1 cellular context compared by ENCODE assay signal in the genomic region with DNA sequence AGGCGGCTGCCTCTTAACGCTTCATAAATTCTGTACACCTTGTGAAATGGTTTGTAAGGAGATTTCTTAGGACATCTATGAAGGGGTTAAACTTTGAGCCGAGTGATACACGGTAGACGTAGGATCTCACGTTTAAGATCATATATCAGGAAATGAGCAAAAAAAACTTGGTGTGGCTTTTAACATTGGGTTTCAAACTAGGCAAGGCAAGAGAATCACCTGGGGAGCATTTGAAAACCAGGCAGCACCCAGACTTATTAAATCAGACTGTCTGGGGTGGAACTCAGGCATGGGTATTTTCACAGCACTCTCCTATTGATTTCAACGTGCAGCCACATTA.
TF ChIP-seq lines count a peak whose summit lies in the region.

No MANE protein-coding gene starts in this region.

TF ChIP-seq in GM12891, 5 proteins besides CTCF, POLR2A, EP300 and RAD21:
- TF ChIP-seq SPI1 (IDR thresholded peaks at IDR 0.05; ENCODE audit: low read depth, low read length) = no peak
- TF ChIP-seq POLR2AphosphoS5 (IDR thresholded peaks at IDR 0.05; ENCODE audit: low read depth, low read length) = no peak
- TF ChIP-seq TAF1 (IDR thresholded peaks at IDR 0.05; ENCODE audit: low read depth, low read length) = no peak
- no peak for TF ChIP-seq PAX5 (IDR thresholded peaks at IDR 0.05; ENCODE audit: insufficient read depth, low read length, severe bottlenecking)
- TF ChIP-seq POU2F2 (IDR thresholded peaks at IDR 0.05; ENCODE audit: low read depth, low read length) = no peak
